In the genomic region with DNA sequence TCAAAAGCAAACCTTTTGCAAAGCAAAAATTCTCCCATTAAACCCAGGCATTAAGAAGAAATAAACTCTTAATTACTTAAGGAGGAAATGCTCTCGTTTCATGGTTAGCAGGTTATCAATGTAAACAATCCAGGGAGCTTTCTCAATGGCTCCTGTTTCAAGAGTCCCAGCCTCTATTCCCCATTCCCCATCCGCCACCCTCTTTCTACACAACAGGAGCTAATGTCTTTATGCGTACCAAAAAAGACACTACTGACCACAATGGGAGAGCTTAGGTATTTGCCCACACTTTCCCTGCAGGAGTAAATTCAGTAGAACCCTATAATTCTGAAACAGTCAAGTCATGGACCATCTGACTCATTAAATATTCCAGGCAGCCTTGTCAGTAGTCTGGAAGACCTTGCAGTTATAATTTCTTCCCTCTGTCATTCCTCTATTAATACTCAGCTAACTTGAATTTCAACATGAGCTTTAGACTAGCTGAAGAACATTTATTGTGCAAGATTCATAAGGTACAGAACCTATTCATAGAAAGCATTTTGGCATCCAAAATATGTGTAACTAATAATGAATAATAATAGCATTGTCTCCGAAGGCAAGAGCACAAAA, we compare ENCODE assay signal across 1 cellular context.
TF ChIP-seq lines count a peak whose summit lies in the region.

No MANE protein-coding gene starts in this region.

TF ChIP-seq in SK-N-SH, 30 proteins besides CTCF, POLR2A, EP300 and RAD21:
- TF ChIP-seq, protein P1, sequence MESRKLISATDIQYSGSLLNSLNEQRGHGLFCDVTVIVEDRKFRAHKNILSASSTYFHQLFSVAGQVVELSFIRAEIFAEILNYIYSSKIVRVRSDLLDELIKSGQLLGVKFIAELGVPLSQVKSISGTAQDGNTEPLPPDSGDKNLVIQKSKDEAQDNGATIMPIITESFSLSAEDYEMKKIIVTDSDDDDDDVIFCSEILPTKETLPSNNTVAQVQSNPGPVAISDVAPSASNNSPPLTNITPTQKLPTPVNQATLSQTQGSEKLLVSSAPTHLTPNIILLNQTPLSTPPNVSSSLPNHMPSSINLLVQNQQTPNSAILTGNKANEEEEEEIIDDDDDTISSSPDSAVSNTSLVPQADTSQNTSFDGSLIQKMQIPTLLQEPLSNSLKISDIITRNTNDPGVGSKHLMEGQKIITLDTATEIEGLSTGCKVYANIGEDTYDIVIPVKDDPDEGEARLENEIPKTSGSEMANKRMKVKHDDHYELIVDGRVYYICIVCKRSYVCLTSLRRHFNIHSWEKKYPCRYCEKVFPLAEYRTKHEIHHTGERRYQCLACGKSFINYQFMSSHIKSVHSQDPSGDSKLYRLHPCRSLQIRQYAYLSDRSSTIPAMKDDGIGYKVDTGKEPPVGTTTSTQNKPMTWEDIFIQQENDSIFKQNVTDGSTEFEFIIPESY (IDR thresholded peaks at IDR 0.05; ENCODE audit: borderline replicate concordance, low read depth) = no peak
- TF ChIP-seq MXI1 (IDR thresholded peaks at IDR 0.05; ENCODE audit: low read depth, low read length) (no peak), FOXM1 (IDR thresholded peaks at IDR 0.05; ENCODE audit: low read depth) (peak; percentile 59; the same call in 1 of the 2 replicates), GATA2 (CRISPR knock-in tag; IDR thresholded peaks at IDR 0.05) (no peak), SIN3A (IDR thresholded peaks at IDR 0.05; ENCODE audit: borderline replicate concordance, low read depth, low read length) (0 out of 2 replicates have a peak, but pooled peaks have one; percentile 60), SMC3 (IDR thresholded peaks at IDR 0.05; ENCODE audit: low read depth, low read length) (no peak), JUND (IDR thresholded peaks at IDR 0.05) (peak; percentile 88), NRF1 (IDR thresholded peaks at IDR 0.05; ENCODE audit: low read depth, low read length) (no peak), NFIC (IDR thresholded peaks at IDR 0.05; ENCODE audit: borderline replicate concordance) (peak; percentile 71; the same call in 1 of the 2 replicates), RXRA (IDR thresholded peaks at IDR 0.05; ENCODE audit: borderline replicate concordance, low read depth) (no peak), RCOR1 (IDR thresholded peaks at IDR 0.05; ENCODE audit: low read length) (no peak), POLR2AphosphoS5 (IDR thresholded peaks at IDR 0.05; ENCODE audit: low read depth, low read length) (peak; percentile 63; the same call in 1 of the 2 replicates), FOXJ3 (CRISPR knock-in tag; IDR thresholded peaks at IDR 0.05) (no peak), FOSL2 (IDR thresholded peaks at IDR 0.05; ENCODE audit: borderline replicate concordance, low read depth) (peak; percentile 84), TCF12 (IDR thresholded peaks at IDR 0.05) (peak; percentile 96), MEF2A (IDR thresholded peaks at IDR 0.05; ENCODE audit: borderline replicate concordance, low read depth) (peak; percentile 89), TAF1 (IDR thresholded peaks at IDR 0.05; ENCODE audit: borderline replicate concordance, low read depth, low read length) (no peak), TEAD4 (IDR thresholded peaks at IDR 0.05; ENCODE audit: borderline replicate concordance, insufficient read depth) (peak; percentile 89), ELF1 (IDR thresholded peaks at IDR 0.05) (no peak), GABPA (IDR thresholded peaks at IDR 0.05; ENCODE audit: low read depth) (no peak), CHD2 (IDR thresholded peaks at IDR 0.05; ENCODE audit: low read length, partially characterized antibody) (no peak), RFX5 (IDR thresholded peaks at IDR 0.05; ENCODE audit: low read length) (no peak), EZH2phosphoT487 (IDR thresholded peaks at IDR 0.05; ENCODE audit: borderline replicate concordance, low read depth) (no peak), YY1 (IDR thresholded peaks at IDR 0.05; ENCODE audit: low read depth) (no peak)
- TF ChIP-seq, protein P2, sequence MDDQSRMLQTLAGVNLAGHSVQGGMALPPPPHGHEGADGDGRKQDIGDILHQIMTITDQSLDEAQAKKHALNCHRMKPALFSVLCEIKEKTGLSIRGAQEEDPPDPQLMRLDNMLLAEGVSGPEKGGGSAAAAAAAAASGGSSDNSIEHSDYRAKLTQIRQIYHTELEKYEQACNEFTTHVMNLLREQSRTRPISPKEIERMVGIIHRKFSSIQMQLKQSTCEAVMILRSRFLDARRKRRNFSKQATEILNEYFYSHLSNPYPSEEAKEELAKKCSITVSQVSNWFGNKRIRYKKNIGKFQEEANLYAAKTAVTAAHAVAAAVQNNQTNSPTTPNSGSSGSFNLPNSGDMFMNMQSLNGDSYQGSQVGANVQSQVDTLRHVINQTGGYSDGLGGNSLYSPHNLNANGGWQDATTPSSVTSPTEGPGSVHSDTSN (IDR thresholded peaks at IDR 0.05) = peak; percentile 91
- TF ChIP-seq, protein P3, sequence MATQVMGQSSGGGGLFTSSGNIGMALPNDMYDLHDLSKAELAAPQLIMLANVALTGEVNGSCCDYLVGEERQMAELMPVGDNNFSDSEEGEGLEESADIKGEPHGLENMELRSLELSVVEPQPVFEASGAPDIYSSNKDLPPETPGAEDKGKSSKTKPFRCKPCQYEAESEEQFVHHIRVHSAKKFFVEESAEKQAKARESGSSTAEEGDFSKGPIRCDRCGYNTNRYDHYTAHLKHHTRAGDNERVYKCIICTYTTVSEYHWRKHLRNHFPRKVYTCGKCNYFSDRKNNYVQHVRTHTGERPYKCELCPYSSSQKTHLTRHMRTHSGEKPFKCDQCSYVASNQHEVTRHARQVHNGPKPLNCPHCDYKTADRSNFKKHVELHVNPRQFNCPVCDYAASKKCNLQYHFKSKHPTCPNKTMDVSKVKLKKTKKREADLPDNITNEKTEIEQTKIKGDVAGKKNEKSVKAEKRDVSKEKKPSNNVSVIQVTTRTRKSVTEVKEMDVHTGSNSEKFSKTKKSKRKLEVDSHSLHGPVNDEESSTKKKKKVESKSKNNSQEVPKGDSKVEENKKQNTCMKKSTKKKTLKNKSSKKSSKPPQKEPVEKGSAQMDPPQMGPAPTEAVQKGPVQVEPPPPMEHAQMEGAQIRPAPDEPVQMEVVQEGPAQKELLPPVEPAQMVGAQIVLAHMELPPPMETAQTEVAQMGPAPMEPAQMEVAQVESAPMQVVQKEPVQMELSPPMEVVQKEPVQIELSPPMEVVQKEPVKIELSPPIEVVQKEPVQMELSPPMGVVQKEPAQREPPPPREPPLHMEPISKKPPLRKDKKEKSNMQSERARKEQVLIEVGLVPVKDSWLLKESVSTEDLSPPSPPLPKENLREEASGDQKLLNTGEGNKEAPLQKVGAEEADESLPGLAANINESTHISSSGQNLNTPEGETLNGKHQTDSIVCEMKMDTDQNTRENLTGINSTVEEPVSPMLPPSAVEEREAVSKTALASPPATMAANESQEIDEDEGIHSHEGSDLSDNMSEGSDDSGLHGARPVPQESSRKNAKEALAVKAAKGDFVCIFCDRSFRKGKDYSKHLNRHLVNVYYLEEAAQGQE (IDR thresholded peaks at IDR 0.05; ENCODE audit: low read depth, low read length) = no peak
- TF ChIP-seq, protein P4, sequence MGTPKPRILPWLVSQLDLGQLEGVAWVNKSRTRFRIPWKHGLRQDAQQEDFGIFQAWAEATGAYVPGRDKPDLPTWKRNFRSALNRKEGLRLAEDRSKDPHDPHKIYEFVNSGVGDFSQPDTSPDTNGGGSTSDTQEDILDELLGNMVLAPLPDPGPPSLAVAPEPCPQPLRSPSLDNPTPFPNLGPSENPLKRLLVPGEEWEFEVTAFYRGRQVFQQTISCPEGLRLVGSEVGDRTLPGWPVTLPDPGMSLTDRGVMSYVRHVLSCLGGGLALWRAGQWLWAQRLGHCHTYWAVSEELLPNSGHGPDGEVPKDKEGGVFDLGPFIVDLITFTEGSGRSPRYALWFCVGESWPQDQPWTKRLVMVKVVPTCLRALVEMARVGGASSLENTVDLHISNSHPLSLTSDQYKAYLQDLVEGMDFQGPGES (IDR thresholded peaks at IDR 0.05; ENCODE audit: low read depth, low read length) = no peak
- TF ChIP-seq, protein P5, sequence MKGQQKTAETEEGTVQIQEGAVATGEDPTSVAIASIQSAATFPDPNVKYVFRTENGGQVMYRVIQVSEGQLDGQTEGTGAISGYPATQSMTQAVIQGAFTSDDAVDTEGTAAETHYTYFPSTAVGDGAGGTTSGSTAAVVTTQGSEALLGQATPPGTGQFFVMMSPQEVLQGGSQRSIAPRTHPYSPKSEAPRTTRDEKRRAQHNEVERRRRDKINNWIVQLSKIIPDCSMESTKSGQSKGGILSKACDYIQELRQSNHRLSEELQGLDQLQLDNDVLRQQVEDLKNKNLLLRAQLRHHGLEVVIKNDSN (IDR thresholded peaks at IDR 0.05; ENCODE audit: borderline replicate concordance, low read depth) = no peak
- TF ChIP-seq, protein P6, sequence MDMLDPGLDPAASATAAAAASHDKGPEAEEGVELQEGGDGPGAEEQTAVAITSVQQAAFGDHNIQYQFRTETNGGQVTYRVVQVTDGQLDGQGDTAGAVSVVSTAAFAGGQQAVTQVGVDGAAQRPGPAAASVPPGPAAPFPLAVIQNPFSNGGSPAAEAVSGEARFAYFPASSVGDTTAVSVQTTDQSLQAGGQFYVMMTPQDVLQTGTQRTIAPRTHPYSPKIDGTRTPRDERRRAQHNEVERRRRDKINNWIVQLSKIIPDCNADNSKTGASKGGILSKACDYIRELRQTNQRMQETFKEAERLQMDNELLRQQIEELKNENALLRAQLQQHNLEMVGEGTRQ (IDR thresholded peaks at IDR 0.05; ENCODE audit: borderline replicate concordance, low read depth, low read length) = no peak
- TF ChIP-seq, protein P7, sequence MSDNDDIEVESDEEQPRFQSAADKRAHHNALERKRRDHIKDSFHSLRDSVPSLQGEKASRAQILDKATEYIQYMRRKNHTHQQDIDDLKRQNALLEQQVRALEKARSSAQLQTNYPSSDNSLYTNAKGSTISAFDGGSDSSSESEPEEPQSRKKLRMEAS (IDR thresholded peaks at IDR 0.05; ENCODE audit: low read depth) = no peak
